Comparison of ENCODE assay signal across 1 cellular context in the genomic region with DNA sequence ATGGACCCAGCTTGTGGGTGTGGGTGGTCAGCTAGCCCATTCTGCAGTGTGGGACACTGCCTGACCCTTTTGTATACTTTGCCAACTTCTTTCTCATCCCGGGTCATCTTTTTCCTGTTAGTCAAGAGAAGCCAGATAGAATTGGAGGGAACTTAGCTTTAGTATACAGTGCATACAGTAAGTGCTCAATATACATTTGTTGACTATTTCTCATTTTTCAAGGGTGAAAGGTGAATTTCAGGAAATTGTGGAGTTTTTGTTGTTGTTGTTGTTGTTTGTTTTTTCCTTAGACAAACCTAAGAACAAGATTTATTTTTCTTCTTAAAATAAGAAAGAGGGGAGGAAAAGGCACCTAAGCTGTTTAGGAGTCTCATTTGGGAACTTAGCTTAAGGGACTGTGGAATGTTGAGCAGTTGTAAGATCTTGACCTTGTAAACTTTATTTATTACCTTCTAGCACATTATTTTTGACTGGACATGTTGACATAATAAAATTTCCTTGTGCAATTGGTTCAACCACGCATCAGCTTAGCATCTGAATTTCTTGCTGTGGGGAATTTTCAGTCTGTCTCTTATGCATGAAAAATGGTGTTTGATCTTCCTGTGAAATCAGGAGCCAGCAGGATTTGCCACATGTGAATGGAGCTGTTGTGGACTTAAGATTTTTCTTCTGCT.
TF ChIP-seq lines count a peak whose summit lies in the region.

No MANE protein-coding gene starts in this region.

TF ChIP-seq in GM23338, 12 proteins besides CTCF, POLR2A, EP300 and RAD21 (continued from another document):
- TF ChIP-seq, protein P1, sequence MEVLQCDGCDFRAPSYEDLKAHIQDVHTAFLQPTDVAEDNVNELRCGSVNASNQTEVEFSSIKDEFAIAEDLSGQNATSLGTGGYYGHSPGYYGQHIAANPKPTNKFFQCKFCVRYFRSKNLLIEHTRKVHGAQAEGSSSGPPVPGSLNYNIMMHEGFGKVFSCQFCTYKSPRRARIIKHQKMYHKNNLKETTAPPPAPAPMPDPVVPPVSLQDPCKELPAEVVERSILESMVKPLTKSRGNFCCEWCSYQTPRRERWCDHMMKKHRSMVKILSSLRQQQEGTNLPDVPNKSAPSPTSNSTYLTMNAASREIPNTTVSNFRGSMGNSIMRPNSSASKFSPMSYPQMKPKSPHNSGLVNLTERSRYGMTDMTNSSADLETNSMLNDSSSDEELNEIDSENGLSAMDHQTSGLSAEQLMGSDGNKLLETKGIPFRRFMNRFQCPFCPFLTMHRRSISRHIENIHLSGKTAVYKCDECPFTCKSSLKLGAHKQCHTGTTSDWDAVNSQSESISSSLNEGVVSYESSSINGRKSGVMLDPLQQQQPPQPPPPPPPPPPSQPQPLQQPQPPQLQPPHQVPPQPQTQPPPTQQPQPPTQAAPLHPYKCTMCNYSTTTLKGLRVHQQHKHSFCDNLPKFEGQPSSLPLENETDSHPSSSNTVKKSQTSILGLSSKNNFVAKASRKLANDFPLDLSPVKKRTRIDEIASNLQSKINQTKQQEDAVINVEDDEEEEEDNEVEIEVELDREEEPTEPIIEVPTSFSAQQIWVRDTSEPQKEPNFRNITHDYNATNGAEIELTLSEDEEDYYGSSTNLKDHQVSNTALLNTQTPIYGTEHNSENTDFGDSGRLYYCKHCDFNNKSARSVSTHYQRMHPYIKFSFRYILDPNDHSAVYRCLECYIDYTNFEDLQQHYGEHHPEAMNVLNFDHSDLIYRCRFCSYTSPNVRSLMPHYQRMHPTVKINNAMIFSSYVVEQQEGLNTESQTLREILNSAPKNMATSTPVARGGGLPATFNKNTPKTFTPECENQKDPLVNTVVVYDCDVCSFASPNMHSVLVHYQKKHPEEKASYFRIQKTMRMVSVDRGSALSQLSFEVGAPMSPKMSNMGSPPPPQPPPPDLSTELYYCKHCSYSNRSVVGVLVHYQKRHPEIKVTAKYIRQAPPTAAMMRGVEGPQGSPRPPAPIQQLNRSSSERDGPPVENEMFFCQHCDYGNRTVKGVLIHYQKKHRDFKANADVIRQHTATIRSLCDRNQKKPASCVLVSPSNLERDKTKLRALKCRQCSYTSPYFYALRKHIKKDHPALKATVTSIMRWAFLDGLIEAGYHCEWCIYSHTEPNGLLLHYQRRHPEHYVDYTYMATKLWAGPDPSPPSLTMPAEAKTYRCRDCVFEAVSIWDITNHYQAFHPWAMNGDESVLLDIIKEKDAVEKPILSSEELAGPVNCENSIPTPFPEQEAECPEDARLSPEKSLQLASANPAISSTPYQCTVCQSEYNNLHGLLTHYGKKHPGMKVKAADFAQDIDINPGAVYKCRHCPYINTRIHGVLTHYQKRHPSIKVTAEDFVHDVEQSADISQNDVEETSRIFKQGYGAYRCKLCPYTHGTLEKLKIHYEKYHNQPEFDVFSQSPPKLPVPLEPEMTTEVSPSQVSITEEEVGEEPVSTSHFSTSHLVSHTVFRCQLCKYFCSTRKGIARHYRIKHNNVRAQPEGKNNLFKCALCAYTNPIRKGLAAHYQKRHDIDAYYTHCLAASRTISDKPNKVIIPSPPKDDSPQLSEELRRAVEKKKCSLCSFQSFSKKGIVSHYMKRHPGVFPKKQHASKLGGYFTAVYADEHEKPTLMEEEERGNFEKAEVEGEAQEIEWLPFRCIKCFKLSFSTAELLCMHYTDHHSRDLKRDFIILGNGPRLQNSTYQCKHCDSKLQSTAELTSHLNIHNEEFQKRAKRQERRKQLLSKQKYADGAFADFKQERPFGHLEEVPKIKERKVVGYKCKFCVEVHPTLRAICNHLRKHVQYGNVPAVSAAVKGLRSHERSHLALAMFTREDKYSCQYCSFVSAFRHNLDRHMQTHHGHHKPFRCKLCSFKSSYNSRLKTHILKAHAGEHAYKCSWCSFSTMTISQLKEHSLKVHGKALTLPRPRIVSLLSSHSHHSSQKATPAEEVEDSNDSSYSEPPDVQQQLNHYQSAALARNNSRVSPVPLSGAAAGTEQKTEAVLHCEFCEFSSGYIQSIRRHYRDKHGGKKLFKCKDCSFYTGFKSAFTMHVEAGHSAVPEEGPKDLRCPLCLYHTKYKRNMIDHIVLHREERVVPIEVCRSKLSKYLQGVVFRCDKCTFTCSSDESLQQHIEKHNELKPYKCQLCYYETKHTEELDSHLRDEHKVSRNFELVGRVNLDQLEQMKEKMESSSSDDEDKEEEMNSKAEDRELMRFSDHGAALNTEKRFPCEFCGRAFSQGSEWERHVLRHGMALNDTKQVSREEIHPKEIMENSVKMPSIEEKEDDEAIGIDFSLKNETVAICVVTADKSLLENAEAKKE (CRISPR knock-in tag; IDR thresholded peaks at IDR 0.05), result no peak
- TF ChIP-seq EZH2 (IDR thresholded peaks at IDR 0.05; ENCODE audit: low read depth, unreplicated experiment), result no peak
- TF ChIP-seq ETS1 (IDR thresholded peaks at IDR 0.05), result no peak
- no peak for TF ChIP-seq POLR2AphosphoS5 (IDR thresholded peaks at IDR 0.05; ENCODE audit: low read depth)
- no peak for TF ChIP-seq JUNB (IDR thresholded peaks at IDR 0.05; ENCODE audit: unreplicated experiment)
- no peak for TF ChIP-seq NANOG (IDR thresholded peaks at IDR 0.05; ENCODE audit: borderline replicate concordance)
- TF ChIP-seq, protein P2, sequence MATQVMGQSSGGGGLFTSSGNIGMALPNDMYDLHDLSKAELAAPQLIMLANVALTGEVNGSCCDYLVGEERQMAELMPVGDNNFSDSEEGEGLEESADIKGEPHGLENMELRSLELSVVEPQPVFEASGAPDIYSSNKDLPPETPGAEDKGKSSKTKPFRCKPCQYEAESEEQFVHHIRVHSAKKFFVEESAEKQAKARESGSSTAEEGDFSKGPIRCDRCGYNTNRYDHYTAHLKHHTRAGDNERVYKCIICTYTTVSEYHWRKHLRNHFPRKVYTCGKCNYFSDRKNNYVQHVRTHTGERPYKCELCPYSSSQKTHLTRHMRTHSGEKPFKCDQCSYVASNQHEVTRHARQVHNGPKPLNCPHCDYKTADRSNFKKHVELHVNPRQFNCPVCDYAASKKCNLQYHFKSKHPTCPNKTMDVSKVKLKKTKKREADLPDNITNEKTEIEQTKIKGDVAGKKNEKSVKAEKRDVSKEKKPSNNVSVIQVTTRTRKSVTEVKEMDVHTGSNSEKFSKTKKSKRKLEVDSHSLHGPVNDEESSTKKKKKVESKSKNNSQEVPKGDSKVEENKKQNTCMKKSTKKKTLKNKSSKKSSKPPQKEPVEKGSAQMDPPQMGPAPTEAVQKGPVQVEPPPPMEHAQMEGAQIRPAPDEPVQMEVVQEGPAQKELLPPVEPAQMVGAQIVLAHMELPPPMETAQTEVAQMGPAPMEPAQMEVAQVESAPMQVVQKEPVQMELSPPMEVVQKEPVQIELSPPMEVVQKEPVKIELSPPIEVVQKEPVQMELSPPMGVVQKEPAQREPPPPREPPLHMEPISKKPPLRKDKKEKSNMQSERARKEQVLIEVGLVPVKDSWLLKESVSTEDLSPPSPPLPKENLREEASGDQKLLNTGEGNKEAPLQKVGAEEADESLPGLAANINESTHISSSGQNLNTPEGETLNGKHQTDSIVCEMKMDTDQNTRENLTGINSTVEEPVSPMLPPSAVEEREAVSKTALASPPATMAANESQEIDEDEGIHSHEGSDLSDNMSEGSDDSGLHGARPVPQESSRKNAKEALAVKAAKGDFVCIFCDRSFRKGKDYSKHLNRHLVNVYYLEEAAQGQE (IDR thresholded peaks at IDR 0.05; ENCODE audit: unreplicated experiment), result no peak
- no peak for TF ChIP-seq CREB1 (CRISPR knock-in tag; IDR thresholded peaks at IDR 0.05; ENCODE audit: low read depth)
- TF ChIP-seq EZH2phosphoT487 (IDR thresholded peaks at IDR 0.05; ENCODE audit: unreplicated experiment), result no peak
